23 cellular contexts compared by ENCODE assay signal in the genomic region with DNA sequence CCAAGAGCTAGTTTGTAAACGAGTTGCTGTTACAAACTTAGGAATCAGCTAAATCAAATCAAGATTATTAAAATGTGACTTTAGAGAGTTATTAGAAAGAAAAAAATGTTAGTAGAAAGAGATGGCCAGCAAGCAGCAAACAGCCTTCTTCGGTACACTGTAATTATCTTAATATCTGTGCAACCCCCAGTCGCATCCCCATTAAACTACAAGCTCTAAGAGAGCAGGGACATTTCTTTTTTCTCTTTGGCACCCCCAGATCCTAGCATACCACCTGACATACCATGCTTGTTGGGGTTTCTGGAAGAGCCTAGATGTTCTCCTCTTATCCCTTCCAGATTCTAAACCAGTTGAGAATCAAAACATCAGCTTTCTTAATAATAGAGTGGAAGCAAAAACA. TPM values are rescaled to one million over a fixed set of nuclear protein-coding genes. Genes with fewer than 3 reads are reported as not detected.
"Had no signal": no experiment of that assay in that cellular context is flagged by ENCODE, and none has a peak within 500 bp of the region (broad histone marks: within the 10 kb centered on the region; RNA-seq: fewer than 3 reads in every experiment).

No MANE protein-coding gene starts in this region.

- H3K4me1 ChIP-seq: heart left ventricle, right atrium auricular region, testis, tibial nerve, upper lobe of right lung had no signal

- DNase-seq: cortex of kidney; dorsolateral prefrontal cortex; effector CD8-positive, alpha-beta T cell; heart left ventricle; hippocampal formation; left colon; mucosa of descending colon; naive thymus-derived CD8-positive, alpha-beta T cell; posterior cingulate gyrus; stimulated activated CD4-positive, alpha-beta T cell treated with anti-CD3 and anti-CD28 coated beads, Interleukin-4, amount 100 ng/mL, for 1 hour; stimulated activated CD8-positive, alpha-beta memory T cell treated with anti-CD3 and anti-CD28 coated beads, Interleukin-4, amount 100 ng/mL, for 48 hours; stimulated activated naive CD8-positive, alpha-beta T cell treated with anti-CD3 and anti-CD28 coated beads, Interleukin-15, Interleukin-2, amounts not matched to agents 100 U/mL and 50 U/mL, for 24 hours; testis; upper lobe of right lung had no signal

- FAIRE-seq: frontal cortex had no signal

- ATAC-seq: heart left ventricle; left colon; mucosa of descending colon; naive thymus-derived CD8-positive, alpha-beta T cell; stimulated activated effector memory CD8-positive, alpha-beta T cell treated with anti-CD3 and anti-CD28 coated beads, Interleukin-12 subunit alpha, Interleukin-12 subunit beta, amount 100 ng/mL, for 72 hours; stimulated activated naive CD8-positive, alpha-beta T cell treated with anti-CD3 and anti-CD28 coated beads, Interleukin-15, Interleukin-2, amounts not matched to agents 100 U/mL and 50 U/mL, for 24 hours; upper lobe of right lung had no signal

- H3K4me3 ChIP-seq: dorsolateral prefrontal cortex, heart left ventricle, mucosa of descending colon, right atrium auricular region, testis, tibial nerve, upper lobe of right lung had no signal

- H3K27me3 ChIP-seq: dorsolateral prefrontal cortex, heart left ventricle, neutrophil, right atrium auricular region, testis, tibial nerve, upper lobe of right lung had no signal

- H3K9me3 ChIP-seq: heart left ventricle, mucosa of descending colon, neutrophil, right atrium auricular region, testis, tibial nerve, upper lobe of right lung had no signal

- H3K27ac ChIP-seq: dorsolateral prefrontal cortex, heart left ventricle, neutrophil, right atrium auricular region, testis, tibial nerve, upper lobe of right lung had no signal

- H3K36me3 ChIP-seq: heart left ventricle, neutrophil, right atrium auricular region, tibial nerve, upper lobe of right lung had no signal

RNA-seq across cellular contexts. Expression of a gene that starts 45.1 kb away (rescaled TPM):
- total RNA-seq: frontal cortex, lung microvascular endothelial cell, mesenteric fat pad, osteocyte had no signal
- polyA plus RNA-seq: neural cell had no signal
